In the genomic region with DNA sequence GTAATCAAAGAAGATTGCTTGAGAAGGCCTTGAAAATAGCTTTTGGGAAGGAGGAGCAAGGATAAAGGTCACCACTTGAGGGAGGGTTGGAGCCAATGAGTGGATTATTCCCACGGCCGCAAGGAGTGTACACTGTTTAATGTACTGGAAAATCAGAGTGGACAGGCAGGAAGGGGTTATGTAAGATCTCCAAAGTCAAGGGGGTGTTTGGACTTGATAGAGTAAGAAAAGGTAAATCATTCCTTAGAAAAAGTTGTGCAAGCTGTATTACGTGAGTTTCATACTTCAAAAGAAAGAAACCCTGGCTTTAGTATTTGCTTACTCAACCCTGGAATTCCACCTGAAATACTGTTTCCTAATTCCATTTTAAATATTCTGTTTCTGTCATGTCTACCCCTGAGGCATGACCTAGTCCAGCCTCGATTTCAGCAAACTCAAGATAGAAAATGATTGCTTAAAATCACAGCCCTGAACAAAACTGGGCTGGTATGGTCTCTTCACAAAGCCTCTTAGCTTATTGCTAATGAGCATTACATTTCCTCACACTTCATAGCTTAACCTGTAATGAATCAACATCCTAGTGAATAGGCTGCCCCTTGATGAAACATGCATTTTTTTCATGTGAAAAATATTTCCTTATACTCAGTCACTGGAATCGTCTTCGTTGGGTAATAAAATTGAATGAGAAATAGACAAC, we compare ENCODE assay signal across 7 cellular contexts.
DNase-seq lines count a peak whose midpoint lies in the region; ATAC-seq, FAIRE-seq and TF ChIP-seq lines count a peak whose summit lies in the region.

No MANE protein-coding gene starts in this region.

- H3K9me3 ChIP-seq in NT2/D1 (ENCODE audit: insufficient read depth, low read length): no peaks in the 10 kb centered on the region
- H3K9me3 ChIP-seq in effector memory CD4-positive, alpha-beta T cell (ENCODE audit: control insufficient read depth, low read length): no peaks in the 10 kb centered on the region

- H3K4me1 Mint-ChIP-seq in nephron: peaks cover 33% of the 10 kb centered on the region

- H3K36me3 Mint-ChIP-seq in nephron (ENCODE audit: low read depth): no peaks in the 10 kb centered on the region

- no peaks in the 10 kb centered on the region for H3K9me3 Mint-ChIP-seq in nephron

- H3K4me1 ChIP-seq in NT2/D1 (ENCODE audit: insufficient read depth, insufficient read length): no peaks in the 10 kb centered on the region
- peaks cover 30% of the 10 kb centered on the region for H3K4me1 ChIP-seq in effector memory CD4-positive, alpha-beta T cell (ENCODE audit: control insufficient read depth, insufficient read depth, low read length, poor library complexity, severe bottlenecking)

- no peaks in the 10 kb centered on the region for H3K27me3 ChIP-seq in NT2/D1 (ENCODE audit: insufficient read depth, insufficient read length)
- H3K27me3 ChIP-seq in effector memory CD4-positive, alpha-beta T cell (replicated peaks; ENCODE audit: control insufficient read depth, insufficient read depth, low read length, poor library complexity, severe bottlenecking): no peaks in the 10 kb centered on the region

- peak; percentile 69 for FAIRE-seq in GM18507 (lab: Jason Lieb, UNC)

- ATAC-seq in GM21381 (IDR thresholded peaks at IDR 0.05; ENCODE audit: unreplicated experiment) (no peak), GM21619 (IDR thresholded peaks at IDR 0.05; ENCODE audit: unreplicated experiment) (no peak)

- peaks cover 8% of the 10 kb centered on the region for H3K27me3 Mint-ChIP-seq in nephron (ENCODE audit: low read depth)

- TF ChIP-seq CTCF in nephron (IDR thresholded peaks at IDR 0.05; ENCODE audit: unreplicated experiment in 3 of 3): peak in 2 of 3 experiments; percentile 13 to 19

- H3K4me3 ChIP-seq in NT2/D1 (ENCODE audit: insufficient read length, low read depth): peak overlapping the region; percentile 77
- peak overlapping the region; percentile 69 for H3K4me3 ChIP-seq in effector memory CD4-positive, alpha-beta T cell (ENCODE audit: insufficient read depth, low read depth, low read length, poor library complexity, severe bottlenecking)

- peak overlapping the region; percentile 81 to 91 (median 85) for H3K4me3 Mint-ChIP-seq in nephron

- peak overlapping the region; percentile 88 for H3K9ac ChIP-seq in NT2/D1 (ENCODE audit: insufficient read length, low read depth)

- no peak overlapping the region for H3K27ac ChIP-seq in effector memory CD4-positive, alpha-beta T cell (ENCODE audit: insufficient read depth, low read length, poor library complexity, severe bottlenecking)

- DNase-seq in GM18507 (ENCODE audit: extremely low spot score, insufficient read length, low read depth) (no peak), NT2/D1 (ENCODE audit: low read depth, low spot score) (no peak), NCI-H2029 treated with DMSO at 0.1 percent for 48 hours (lab: John Stamatoyannopoulos, UW) (no peak)
- DNase-seq in effector memory CD4-positive, alpha-beta T cell: no peak

- no peaks in the 10 kb centered on the region for H3K36me3 ChIP-seq in NT2/D1 (ENCODE audit: insufficient read depth, insufficient read length, low read length)
- no peaks in the 10 kb centered on the region for H3K36me3 ChIP-seq in effector memory CD4-positive, alpha-beta T cell (ENCODE audit: control insufficient read depth, insufficient read depth, low read length)

- peak overlapping the region; percentile 13 to 78 (median 40) for H3K27ac Mint-ChIP-seq in nephron
